24 cellular contexts compared by ENCODE assay signal in the genomic region with DNA sequence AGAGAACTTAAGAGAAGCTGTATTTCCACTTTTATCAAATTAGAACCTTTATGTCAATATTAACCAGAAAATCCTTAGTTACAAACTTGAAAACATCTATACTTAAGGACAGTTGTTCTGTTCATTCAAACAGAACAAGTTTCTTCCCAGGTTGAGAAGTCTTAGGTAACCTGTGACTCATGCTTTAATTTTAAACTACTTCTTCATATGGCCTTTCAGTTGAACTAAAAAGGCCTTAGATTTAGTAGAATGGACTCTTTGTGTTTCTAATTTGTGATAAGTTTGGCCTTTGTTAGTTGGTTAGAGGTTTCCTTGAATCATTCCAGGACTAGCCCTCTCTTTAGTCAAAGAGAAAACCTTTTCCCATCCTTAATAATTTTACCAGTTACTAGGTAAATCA.
DNase-seq lines count a peak whose midpoint lies in the region; ATAC-seq, FAIRE-seq and TF ChIP-seq lines count a peak whose summit lies in the region.
"Had no signal": no experiment of that assay in that cellular context is flagged by ENCODE, and none has a peak within 500 bp of the region (broad histone marks: within the 10 kb centered on the region; RNA-seq: fewer than 3 reads in every experiment).

No MANE protein-coding gene starts in this region.

- no peak overlapping the region for H3K9ac ChIP-seq in IMR-90 (ENCODE audit: low read depth, low read length)
- H3K9ac ChIP-seq: BLaER1 had no signal

- no peak overlapping the region for H2BK120ac ChIP-seq in IMR-90 (ENCODE audit: low read depth, low read length)

- ATAC-seq in IMR-90 (ENCODE audit: low read depth) (no peak), body of pancreas (no peak)
- ATAC-seq: activated CD4-positive, alpha-beta T cell treated with anti-CD3 and anti-CD28 coated beads for 36 hours; left cardiac atrium; naive thymus-derived CD8-positive, alpha-beta T cell; right lobe of liver had no signal

- H3K4me3 ChIP-seq in IMR-90 (ENCODE audit: insufficient read depth, low read depth, low read length), result no peak overlapping the region
- no peak overlapping the region for H3K4me3 ChIP-seq in epithelial cell of proximal tubule (ENCODE audit: low read depth, low read length)
- H3K4me3 ChIP-seq in kidney epithelial cell (ENCODE audit: low read depth, low read length), result no peak overlapping the region
- H3K4me3 ChIP-seq in body of pancreas, result no peak overlapping the region
- H3K4me3 ChIP-seq in SJCRH30, result no peak overlapping the region
- H3K4me3 ChIP-seq: BLaER1, right lobe of liver had no signal

- no peak overlapping the region for H3K18ac ChIP-seq in IMR-90 (ENCODE audit: low read depth, low read length)

- H3K23ac ChIP-seq in IMR-90 (ENCODE audit: low read depth, low read length), result no peak overlapping the region

- no peak overlapping the region for H2AK9ac ChIP-seq in IMR-90 (replicated peaks; ENCODE audit: low read depth, low read length, poor library complexity)

- no peak overlapping the region for H3K4me2 ChIP-seq in IMR-90 (ENCODE audit: low read depth, low read length)
- H3K4me2 ChIP-seq: BLaER1 had no signal

- TF ChIP-seq CTCF in Calu3 (IDR thresholded peaks at IDR 0.05; ENCODE audit: unreplicated experiment) (no peak), IMR-90 (conservative IDR thresholded peaks at IDR 0.05; ENCODE audit: low read depth, low read length) (no peak), epithelial cell of proximal tubule (conservative IDR thresholded peaks at IDR 0.05; ENCODE audit: low read depth, low read length) (no peak), kidney epithelial cell (IDR thresholded peaks at IDR 0.05; ENCODE audit: insufficient read depth, low read length, poor library complexity, severe bottlenecking) (no peak), body of pancreas (IDR thresholded peaks at IDR 0.05) (no peak)

- TF ChIP-seq RAD21 in IMR-90 (IDR thresholded peaks at IDR 0.05; ENCODE audit: low read length), result no peak

- peaks cover 4% of the 10 kb centered on the region for H3K9me3 Mint-ChIP-seq in Calu3 (ENCODE audit: low read depth, unreplicated experiment)

- H3K14ac ChIP-seq in IMR-90 (replicated peaks; ENCODE audit: low read depth, low read length), result no peak overlapping the region

- no peaks in the 10 kb centered on the region for H3K9me1 ChIP-seq in IMR-90 (ENCODE audit: insufficient read depth, low read length)

- no peak overlapping the region for H4K5ac ChIP-seq in IMR-90 (ENCODE audit: low read depth, low read length)

- in situ Hi-C loops in IMR-90 (cut with MboI; ENCODE audit: low sequenced_read_pairs), result no loop called here

- BruUV-seq in Calu3 (replicated peaks; lab: Mats Ljungman, UMichigan), result no TSS peak
- no TSS peak for BruUV-seq in IMR-90 (replicated peaks; lab: Mats Ljungman, UMichigan)

- no peak overlapping the region for H3K56ac ChIP-seq in IMR-90 (ENCODE audit: extremely low read depth, insufficient read depth, low read length)

- H3K4ac ChIP-seq in IMR-90 (ENCODE audit: low read depth, low read length), result no peak overlapping the region

- intact Hi-C loops in Calu3 (cut with micrococcal nuclease; ENCODE audit: unreplicated experiment), result no loop called here
- intact Hi-C loops in IMR-90 (cut with micrococcal nuclease), result no loop called here
- intact Hi-C loops in body of pancreas (cut with DNase I), result no loop called here

- no peaks in the 10 kb centered on the region for H3K27me3 Mint-ChIP-seq in Calu3 (ENCODE audit: unreplicated experiment)
- H3K27me3 Mint-ChIP-seq: activated CD4-positive, alpha-beta T cell treated with anti-CD3 and anti-CD28 coated beads for 36 hours; activated naive CD8-positive, alpha-beta T cell; naive thymus-derived CD8-positive, alpha-beta T cell had no signal

- no peaks in the 10 kb centered on the region for H4K20me1 ChIP-seq in IMR-90 (ENCODE audit: insufficient read depth, low read length)
- H4K20me1 ChIP-seq: BLaER1 had no signal

- H3K4me3 Mint-ChIP-seq in Calu3 (ENCODE audit: low read depth, unreplicated experiment), result no peak overlapping the region
- H3K4me3 Mint-ChIP-seq: activated CD4-positive, alpha-beta T cell treated with anti-CD3 and anti-CD28 coated beads for 36 hours; activated naive CD8-positive, alpha-beta T cell; activated T-helper 1 cell treated with anti-CD3 and anti-CD28 coated beads, Interleukin-12 subunit alpha, Interleukin-12 subunit beta, Interleukin-2, Interleukin-4 antibody, amounts not matched to agents 30 ng/mL and 10 ng/mL and 1 ng/mL, durations not matched to agents 14 hours and 24 hours and 36 hours; naive thymus-derived CD8-positive, alpha-beta T cell had no signal

- peaks cover 0 to 3% of the 10 kb centered on the region in 2 experiments; a peak in 1 of 4 replicates for H3K79me1 ChIP-seq in IMR-90 (ENCODE audit: low read depth in 1 of 2, low read length in 2 of 2)

- POLR2A ChIA-PET in IMR-90 (lab: Charles Lee; ENCODE audit: unreplicated experiment), result no interaction called here

- H2BK20ac ChIP-seq in IMR-90 (ENCODE audit: low read depth, low read length), result no peak overlapping the region

- no peak for FAIRE-seq in GM19239 (lab: Jason Lieb, UNC)
- FAIRE-seq: astrocyte, urothelium cell line had no signal

- H3K4me1 Mint-ChIP-seq in Calu3 (ENCODE audit: low read depth, unreplicated experiment), result peaks cover 13% of the 10 kb centered on the region

- TF ChIP-seq POLR2A in IMR-90 (IDR thresholded peaks at IDR 0.05; ENCODE audit: low read depth, low read length) (no peak), body of pancreas (IDR thresholded peaks at IDR 0.05) (no peak)

- no peak overlapping the region for H2AK5ac ChIP-seq in IMR-90 (ENCODE audit: low read depth, low read length)

- no peak overlapping the region for H2BK5ac ChIP-seq in IMR-90 (ENCODE audit: low read depth, low read length, poor library complexity, severe bottlenecking)

- H3K27ac ChIP-seq in IMR-90 (ENCODE audit: insufficient read depth, low read length), result no peak overlapping the region
- no peak overlapping the region for H3K27ac ChIP-seq in body of pancreas
- H3K27ac ChIP-seq in SJCRH30, result no peak overlapping the region
- H3K27ac ChIP-seq: BLaER1, right lobe of liver, RWPE1 had no signal

- no peaks in the 10 kb centered on the region for H3K4me1 ChIP-seq in IMR-90 (ENCODE audit: control insufficient read depth, insufficient read depth, low read length)
- H3K4me1 ChIP-seq in body of pancreas, result no peaks in the 10 kb centered on the region
- no peaks in the 10 kb centered on the region for H3K4me1 ChIP-seq in SJCRH30
- H3K4me1 ChIP-seq: right lobe of liver had no signal

- dilution Hi-C loops in IMR-90 (cut with HindIII; ENCODE audit: low sequenced_read_pairs, unreplicated experiment), result no loop called here

- CTCF ChIA-PET in Calu3 (lab: Charles Lee), result interaction anchor here (0.7 kb wide), 1 partner anchor 201 kb away, joined by 4 read pairs; no protein-coding TSS in a partner anchor
- CTCF ChIA-PET in IMR-90 (lab: Yijun Ruan, JAX), result no interaction called here

- no peak overlapping the region for H2AFZ ChIP-seq in IMR-90 (replicated peaks; ENCODE audit: low read length, poor library complexity)

- H3K27ac Mint-ChIP-seq in Calu3 (ENCODE audit: unreplicated experiment), result peak overlapping the region; percentile 84
- H3K27ac Mint-ChIP-seq: activated CD4-positive, alpha-beta T cell treated with anti-CD3 and anti-CD28 coated beads for 36 hours had no signal

- H2BK15ac ChIP-seq in IMR-90 (ENCODE audit: low read depth, low read length), result no peak overlapping the region

- H3K9me3 ChIP-seq in IMR-90 (ENCODE audit: control insufficient read depth, insufficient read depth, low read length) (no peaks in the 10 kb centered on the region), body of pancreas (no peaks in the 10 kb centered on the region), SJCRH30 (replicated peaks) (no peaks in the 10 kb centered on the region)
- H3K9me3 ChIP-seq: right lobe of liver had no signal

- no peaks in the 10 kb centered on the region for H3K27me3 ChIP-seq in IMR-90 (ENCODE audit: control insufficient read depth, insufficient read depth, low read length)
- no peaks in the 10 kb centered on the region for H3K27me3 ChIP-seq in kidney epithelial cell (ENCODE audit: control insufficient read depth, insufficient read depth, low read length)
- no peaks in the 10 kb centered on the region for H3K27me3 ChIP-seq in body of pancreas
- H3K27me3 ChIP-seq in SJCRH30, result no peaks in the 10 kb centered on the region
- H3K27me3 ChIP-seq: BLaER1, right lobe of liver had no signal

- H4K8ac ChIP-seq in IMR-90 (ENCODE audit: low read depth in 2 of 2, low read length in 2 of 2), result no peak overlapping the region

- no peak overlapping the region for H4K91ac ChIP-seq in IMR-90 (ENCODE audit: insufficient read depth, low read depth, low read length)

- DNase-seq in Calu3, result no peak
- DNase-seq in IMR-90, result peak; percentile 25
- DNase-seq in epithelial cell of proximal tubule (ENCODE audit: low read depth), result peak; percentile 57
- peak; percentile 54 for DNase-seq in kidney epithelial cell (ENCODE audit: low read depth)
- no peak for DNase-seq in body of pancreas
- DNase-seq in SJCRH30, result no peak
- no peak for DNase-seq in LoVo (ENCODE audit: low spot score)
- no peak for DNase-seq in GM19239 (ENCODE audit: insufficient read length, low spot score)
- DNase-seq: activated CD4-positive, alpha-beta T cell treated with anti-CD3 and anti-CD28 coated beads for 36 hours; left cardiac atrium; naive thymus-derived CD8-positive, alpha-beta T cell; NCI-H1105; NCI-H2081 treated with DMSO at 0.1 percent for 48 hours; NCI-H446 treated with DMSO at 0.1 percent for 48 hours; NK-92 treated with Interleukin-12 subunit alpha and Interleukin-12 subunit beta, amount 100 ng/mL, for 24 hours; right lobe of liver; stimulated activated CD8-positive, alpha-beta memory T cell treated with anti-CD3 and anti-CD28 coated beads, Interleukin-4, amount 100 ng/mL, for 48 hours; substantia nigra had no signal

- no peaks in the 10 kb centered on the region for H3K36me3 ChIP-seq in IMR-90 (ENCODE audit: control insufficient read depth, insufficient read depth, low read length)
- no peaks in the 10 kb centered on the region for H3K36me3 ChIP-seq in kidney epithelial cell (ENCODE audit: control insufficient read depth, insufficient read depth, low read length)
- no peaks in the 10 kb centered on the region for H3K36me3 ChIP-seq in body of pancreas (replicated peaks in 1 of 2; ENCODE audit: insufficient read depth in 1 of 2, low read depth in 2 of 2)
- H3K36me3 ChIP-seq in SJCRH30, result no peaks in the 10 kb centered on the region
- H3K36me3 ChIP-seq: BLaER1, right lobe of liver had no signal

- H3K36me3 Mint-ChIP-seq in Calu3 (ENCODE audit: insufficient read depth, unreplicated experiment), result peaks cover 4% of the 10 kb centered on the region

TF ChIP-seq in IMR-90, 13 proteins besides CTCF, POLR2A, EP300 and RAD21 (continues in another document):
- TF ChIP-seq RCOR1 (IDR thresholded peaks at IDR 0.05; ENCODE audit: insufficient replicate concordance, low read length), result no peak
- TF ChIP-seq MAZ (IDR thresholded peaks at IDR 0.05; ENCODE audit: borderline replicate concordance, low read depth, low read length), result no peak
- TF ChIP-seq MAFK (IDR thresholded peaks at IDR 0.05; ENCODE audit: low read depth, low read length), result no peak
- TF ChIP-seq BHLHE40 (IDR thresholded peaks at IDR 0.05; ENCODE audit: low read depth, low read length), result no peak
- TF ChIP-seq SMC3 (IDR thresholded peaks at IDR 0.05; ENCODE audit: low read depth, low read length), result no peak

Comparison
In these comparisons a context has a peak if more than half of its experiments do, and no peak if none do; other contexts are left out.
1. DNase-seq: peak in IMR-90 (single experiment), epithelial cell of proximal tubule (single experiment) and kidney epithelial cell (single experiment); none in Calu3 (single experiment), body of pancreas (0 of 4), SJCRH30 (0 of 2), LoVo (single experiment) and GM19239 (single experiment).